ENCODE assay signal across 9 cellular contexts in genomic region chr15:94412979-94413741, GRCh38.
DNase-seq lines count a peak whose midpoint lies in the region; ATAC-seq, FAIRE-seq and TF ChIP-seq lines count a peak whose summit lies in the region.
"Had no signal": no experiment of that assay in that cellular context is flagged by ENCODE, and none has a peak within 500 bp of the region (broad histone marks: within the 10 kb centered on the region; RNA-seq: fewer than 3 reads in every experiment).

No MANE protein-coding gene starts in this region.

- 35 to 36% methylated on average over 6 of the region's 6 CpGs for WGBS in heart right ventricle, 2 donors
- 22% methylated on average over 6 of the region's 6 CpGs for WGBS in HepG2 (ENCODE audit: low lambda C conversion rate)

- no peak overlapping the region for H3K9ac ChIP-seq in adipocyte (ENCODE audit: low read length)
- no peak overlapping the region for H3K9ac ChIP-seq in HepG2 (ENCODE audit: insufficient read depth, low read depth, low read length)

- TF ChIP-seq EP300 in HepG2 (IDR thresholded peaks at IDR 0.05; ENCODE audit: low read depth in 2 of 2, low read length in 2 of 2) (no peak), HepG2 (CRISPR knock-in tag; IDR thresholded peaks at IDR 0.05; ENCODE audit: borderline replicate concordance) (no peak)

- peaks cover 0 to 9% (median 0%) of the 10 kb centered on the region in 9 donors for H3K4me1 ChIP-seq in heart right ventricle
- no peaks in the 10 kb centered on the region for H3K4me1 ChIP-seq in adipocyte (ENCODE audit: control insufficient read depth, insufficient read depth, low read length)
- H3K4me1 ChIP-seq in HepG2 (ENCODE audit: insufficient read depth, low read length) = no peaks in the 10 kb centered on the region

- H3K9me3 ChIP-seq in heart right ventricle (no peaks in the 10 kb centered on the region), adipocyte (ENCODE audit: control insufficient read depth, low read length) (no peaks in the 10 kb centered on the region), HepG2 (ENCODE audit: low read length) (no peaks in the 10 kb centered on the region)

- CTCF ChIA-PET in HepG2 (lab: Yijun Ruan, JAX; ENCODE audit: low intra/inter-chr PET ratio, low total read pairs) = no interaction called here

- no peaks in the 10 kb centered on the region for H3K79me2 ChIP-seq in HepG2 (ENCODE audit: insufficient read depth, low read length)

- no TSS peak for BruUV-seq in HepG2 (replicated peaks; lab: Mats Ljungman, UMichigan)

- no peak overlapping the region for H3K27ac ChIP-seq in heart right ventricle
- H3K27ac ChIP-seq in HepG2 (ENCODE audit: extremely low read length, insufficient read depth, low read length) = no peak overlapping the region

- H3K36me3 ChIP-seq in heart right ventricle (peaks cover 0 to 10% (median 0%) of the 10 kb centered on the region in 9 donors), adipocyte (ENCODE audit: control insufficient read depth, insufficient read depth, low read length, severe bottlenecking) (no peaks in the 10 kb centered on the region), HepG2 (replicated peaks in 1 of 2; ENCODE audit: control insufficient read depth in 1 of 2, insufficient read depth in 2 of 2, low read length in 2 of 2) (no peaks in the 10 kb centered on the region)

- no peak for TF ChIP-seq POLR2A in HepG2 (IDR thresholded peaks at IDR 0.05; ENCODE audit: insufficient read depth in 1 of 2, low read depth in 2 of 2, low read length in 2 of 2)

- H4K20me1 ChIP-seq in HepG2 (ENCODE audit: insufficient read depth, low read length) = no peaks in the 10 kb centered on the region

- TF ChIP-seq CTCF in heart right ventricle (IDR thresholded peaks at IDR 0.05) (peak in 7 of 9 donors; percentile 37 to 58 (median 50)), HepG2 (CRISPR knock-in tag; IDR thresholded peaks at IDR 0.05) (peak; percentile 31; the same call in 1 of the 2 replicates)

- H3K4me3 ChIP-seq in heart right ventricle (no peak overlapping the region), adipocyte (ENCODE audit: low read length) (no peak overlapping the region), HepG2 (replicated peaks in 1 of 3; ENCODE audit: insufficient read depth in 1 of 3, low read depth in 2 of 3, low read length in 3 of 3) (no peak overlapping the region)

- DNase-seq in heart right ventricle (no peak), left ventricle myocardium superior (no peak), KBM-7 (peak; percentile 20), adipocyte (ENCODE audit: low read depth) (peak; percentile 66), HepG2 (ENCODE audit: low spot score) (peak; percentile 22), ecto neural progenitor cell (ENCODE audit: low spot score) (no peak), UCSD-AML1 (lab: John Stamatoyannopoulos, UW; ENCODE audit: unreplicated experiment) (no peak), nucleus accumbens (lab: John Stamatoyannopoulos, UW) (no peak)
- DNase-seq: activated naive CD8-positive, alpha-beta T cell treated with anti-CD3 and anti-CD28 coated beads, Interleukin-2, amount 10 ng/mL, durations not matched to agents 7 days and 5 days had no signal

- H3K4me2 ChIP-seq in HepG2 (ENCODE audit: low read depth, low read length) = no peak overlapping the region

- POLR2A ChIA-PET in HepG2 (lab: Yijun Ruan, JAX) = no interaction called here

- in situ Hi-C loops in KBM-7 (cut with MboI; ENCODE audit: low pct_unique_long_range_greater_than_20kb, low sequenced_read_pairs) (no loop called here), HepG2 (cut with HindIII; ENCODE audit: extremely low pct_ligation_motif_present, low pct_unique_long_range_greater_than_20kb) (no loop called here)

- intact Hi-C loops in heart right ventricle (cut with DNase I) = loop anchor here in 1 of 10 donors (10.0 kb wide), 1 partner anchor 1922 kb away; the partner anchor contains the start of gene NR2F2
- intact Hi-C loops in left ventricle myocardium superior (cut with micrococcal nuclease) = no loop called here
- intact Hi-C loops in HepG2 (cut with micrococcal nuclease; ENCODE audit: unreplicated experiment) = loop anchor here (1.0 to 5.0 kb wide), 2 partner anchors 54 to 259 kb away; no protein-coding TSS in a partner anchor

- FAIRE-seq in HepG2 (lab: Jason Lieb, UNC) = no peak

- H3K27me3 ChIP-seq in heart right ventricle (peaks cover 0 to 36% (median 4%) of the 10 kb centered on the region in 7 donors), adipocyte (replicated peaks; ENCODE audit: control insufficient read depth, insufficient read depth, low read length) (no peaks in the 10 kb centered on the region), HepG2 (ENCODE audit: control insufficient read depth in 1 of 2, insufficient read depth in 2 of 2, low read length in 2 of 2) (no peaks in the 10 kb centered on the region)

- no peak overlapping the region for H2AFZ ChIP-seq in HepG2 (ENCODE audit: low read length)

- no peak for TF ChIP-seq RAD21 in HepG2 (CRISPR knock-in tag; IDR thresholded peaks at IDR 0.05)

- no peak for ATAC-seq in heart right ventricle
- ATAC-seq in left ventricle myocardium superior = no peak
- no peak for ATAC-seq in HepG2

TF ChIP-seq in HepG2, 621 proteins besides CTCF, POLR2A, EP300 and RAD21:
- TF ChIP-seq STAG1 (CRISPR knock-in tag; IDR thresholded peaks at IDR 0.05) (peak; percentile 46; the same call in 1 of the 2 replicates), ZNF660 (CRISPR knock-in tag; IDR thresholded peaks at IDR 0.05; ENCODE audit: borderline replicate concordance, low read depth) (no peak), HNRNPK (IDR thresholded peaks at IDR 0.05; ENCODE audit: low read depth, low read length, poor library complexity, severe bottlenecking) (peak; percentile 42)

Comparison
In these comparisons a context has a peak if more than half of its experiments do, and no peak if none do; other contexts are left out.
1. DNase-seq: peak in KBM-7 (single experiment), adipocyte (single experiment) and HepG2 (single experiment); none in heart right ventricle (0 of 2), left ventricle myocardium superior (single experiment), ecto neural progenitor cell (single experiment), UCSD-AML1 (single experiment) and nucleus accumbens (0 of 56).